17 cellular contexts compared by ENCODE assay signal in genomic region chr4:73018595-73018994, GRCh38.
"Had no signal": no experiment of that assay in that cellular context is flagged by ENCODE, and none has a peak within 500 bp of the region (broad histone marks: within the 10 kb centered on the region; RNA-seq: fewer than 3 reads in every experiment).

No MANE protein-coding gene starts in this region.

- H3K4me2 ChIP-seq: hepatocyte had no signal

- H3K4me3 Mint-ChIP-seq: dendritic cell treated with granulocyte-macrophage colony-stimulating factor and Interleukin-4, amounts not matched to agents 40 ng/mL and 50 ng/mL, for 4 days; effector memory CD8-positive, alpha-beta T cell; naive thymus-derived CD4-positive, alpha-beta T cell had no signal

- ATAC-seq: effector memory CD8-positive, alpha-beta T cell; gastroesophageal sphincter; left colon; naive thymus-derived CD4-positive, alpha-beta T cell; stimulated activated naive CD8-positive, alpha-beta T cell treated with anti-CD3 and anti-CD28 coated beads, Interleukin-15, Interleukin-2, amounts not matched to agents 100 U/mL and 50 U/mL, for 24 hours had no signal

- H3K27ac ChIP-seq: esophagus squamous epithelium, gastroesophageal sphincter, hepatocyte, ovary, right atrium auricular region, suprapubic skin, thyroid gland, upper lobe of left lung, uterus had no signal

- H3K9me3 Mint-ChIP-seq: dendritic cell treated with granulocyte-macrophage colony-stimulating factor and Interleukin-4, amounts not matched to agents 40 ng/mL and 50 ng/mL, for 4 days; effector memory CD8-positive, alpha-beta T cell; naive thymus-derived CD4-positive, alpha-beta T cell had no signal

- H3K4me1 ChIP-seq: esophagus squamous epithelium, right atrium auricular region, suprapubic skin, thyroid gland, upper lobe of left lung, uterus had no signal

- H3K4me1 Mint-ChIP-seq: naive thymus-derived CD4-positive, alpha-beta T cell had no signal

- H3K36me3 Mint-ChIP-seq: naive thymus-derived CD4-positive, alpha-beta T cell had no signal

- H2AFZ ChIP-seq: hepatocyte had no signal

- DNase-seq: effector memory CD8-positive, alpha-beta T cell; esophagus squamous epithelium; foreskin fibroblast; left colon; naive thymus-derived CD4-positive, alpha-beta T cell; ovary; small intestine; stimulated activated CD4-positive, alpha-beta T cell treated with anti-CD3 and anti-CD28 coated beads, Interleukin-2, amount 100 ng/mL, for 48 hours; stimulated activated naive CD8-positive, alpha-beta T cell treated with anti-CD3 and anti-CD28 coated beads, Interleukin-15, Interleukin-2, amounts not matched to agents 100 U/mL and 50 U/mL, for 24 hours; thyroid gland; uterus had no signal

- H3K27me3 ChIP-seq: gastroesophageal sphincter, hepatocyte, right atrium auricular region, suprapubic skin, thyroid gland, upper lobe of left lung, uterus had no signal

- H3K4me3 ChIP-seq: esophagus squamous epithelium, gastroesophageal sphincter, hepatocyte, ovary, right atrium auricular region, suprapubic skin, thyroid gland, upper lobe of left lung, uterus had no signal

- H3K79me2 ChIP-seq: hepatocyte had no signal

- H3K36me3 ChIP-seq: esophagus squamous epithelium, gastroesophageal sphincter, ovary, right atrium auricular region, suprapubic skin, thyroid gland, upper lobe of left lung, uterus had no signal

- H3K9me3 ChIP-seq: esophagus squamous epithelium, gastroesophageal sphincter, ovary, right atrium auricular region, suprapubic skin, thyroid gland, upper lobe of left lung, uterus had no signal

- H3K27ac Mint-ChIP-seq: dendritic cell treated with granulocyte-macrophage colony-stimulating factor and Interleukin-4, amounts not matched to agents 40 ng/mL and 50 ng/mL, for 4 days; effector memory CD8-positive, alpha-beta T cell; naive thymus-derived CD4-positive, alpha-beta T cell had no signal
